ENCODE assay signal across 8 cellular contexts in the genomic region with DNA sequence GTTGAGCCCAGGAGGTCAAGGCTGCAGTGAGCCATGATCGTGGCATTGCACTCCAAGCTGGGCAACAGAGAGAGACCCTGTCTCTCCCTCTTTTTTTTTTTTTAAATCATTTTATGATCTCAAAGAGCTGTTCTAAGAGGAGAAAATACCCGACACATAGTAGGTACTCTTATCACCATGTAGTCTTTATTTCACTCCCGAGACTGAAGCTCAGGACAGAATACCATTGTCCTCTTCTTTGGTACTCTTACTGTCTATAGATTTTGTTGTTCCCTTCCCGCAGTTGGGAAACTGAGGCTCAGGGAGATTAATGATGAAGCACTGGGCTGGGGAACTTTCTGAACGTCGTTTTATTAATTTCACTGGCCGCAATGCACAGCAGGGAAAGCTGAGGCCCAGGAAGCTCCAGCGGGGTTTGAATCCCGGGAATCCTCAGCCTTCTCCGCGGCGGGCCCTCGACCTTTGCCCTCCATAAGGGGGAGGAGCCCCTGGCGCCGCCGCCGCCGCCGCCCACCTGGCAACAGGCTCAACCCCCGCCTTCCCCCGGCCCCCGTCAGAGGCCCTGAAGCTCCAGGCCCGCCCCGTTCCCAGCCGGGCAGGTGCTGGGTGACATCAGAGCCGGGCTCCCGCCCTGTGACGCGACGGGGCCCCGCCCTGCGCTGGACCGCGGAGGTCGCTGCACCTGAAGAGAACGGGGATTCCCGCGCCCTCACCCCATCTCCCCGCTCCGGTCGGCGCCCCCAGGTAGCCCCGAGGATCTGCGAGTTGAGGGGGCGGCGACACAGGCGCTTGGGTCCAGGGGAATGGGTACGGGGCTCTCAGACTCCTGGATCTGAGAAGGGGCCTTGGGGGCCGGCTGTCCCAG.
DNase-seq lines count a peak whose midpoint lies in the region; ATAC-seq and TF ChIP-seq lines count a peak whose summit lies in the region.

No MANE protein-coding gene starts in this region.

- no peak overlapping the region for H3K27ac Mint-ChIP-seq in stimulated activated effector memory CD8-positive, alpha-beta T cell treated with anti-CD3 and anti-CD28 coated beads, Interleukin-12 subunit alpha, Interleukin-12 subunit beta, amount 100 ng/mL, for 72 hours

- H3K9me3 Mint-ChIP-seq in stimulated activated effector memory CD8-positive, alpha-beta T cell treated with anti-CD3 and anti-CD28 coated beads, Interleukin-12 subunit alpha, Interleukin-12 subunit beta, amount 100 ng/mL, for 72 hours, result peaks cover 4% of the 10 kb centered on the region

- H3K4me1 ChIP-seq in parathyroid adenoma, result no peaks in the 10 kb centered on the region

- H3K4me3 ChIP-seq in parathyroid adenoma (ENCODE audit: low read depth, low read length), result peak overlapping the region; percentile 49

- peak overlapping the region; percentile 65 for H3K27ac ChIP-seq in parathyroid adenoma

- no peak for ATAC-seq in GM21447 (IDR thresholded peaks at IDR 0.05; ENCODE audit: unreplicated experiment)
- no peak for ATAC-seq in stimulated activated effector memory CD8-positive, alpha-beta T cell treated with anti-CD3 and anti-CD28 coated beads, Interleukin-12 subunit alpha, Interleukin-12 subunit beta, amount 100 ng/mL, for 72 hours

- in situ Hi-C loops in GM13977 (cut with MboI; ENCODE audit: low pct_unique_long_range_greater_than_20kb, low sequenced_read_pairs, unreplicated experiment), result no loop called here

- H3K79me2 ChIP-seq in parathyroid adenoma, result peaks cover 6% of the 10 kb centered on the region

- intact Hi-C loops in head of caudate nucleus (cut with DNase I), result loop anchor here (5.0 kb wide), 1 partner anchor 122 kb away; a partner anchor contains a TSS

- H3K9me3 ChIP-seq in parathyroid adenoma (ENCODE audit: control insufficient read depth, low read length), result no peaks in the 10 kb centered on the region

- TF ChIP-seq CTCF in GM13977 (IDR thresholded peaks at IDR 0.05; ENCODE audit: extremely low read depth, insufficient read depth, missing control alignments) (no peak), parathyroid adenoma (IDR thresholded peaks at IDR 0.05) (no peak)

- H3K36me3 ChIP-seq in parathyroid adenoma (ENCODE audit: control insufficient read depth, insufficient read depth, low read length), result no peaks in the 10 kb centered on the region

- H2AFZ ChIP-seq in parathyroid adenoma, result peak overlapping the region; percentile 76

- H3K4me1 Mint-ChIP-seq in stimulated activated effector memory CD8-positive, alpha-beta T cell treated with anti-CD3 and anti-CD28 coated beads, Interleukin-12 subunit alpha, Interleukin-12 subunit beta, amount 100 ng/mL, for 72 hours, result no peaks in the 10 kb centered on the region

- peak overlapping the region; percentile 77 for H3K4me2 ChIP-seq in parathyroid adenoma (ENCODE audit: low read length)

- DNase-seq in GM13977 (ENCODE audit: low spot score) (peak; percentile 58), NCI-H2227 (lab: John Stamatoyannopoulos, UW; ENCODE audit: unreplicated experiment) (peak; percentile 83), head of caudate nucleus (peak in 37 of 42 donors; percentile 20 to 72 (median 41)), COLO829 (ENCODE audit: low spot score) (no peak)
- no peak for DNase-seq in stimulated activated effector memory CD8-positive, alpha-beta T cell treated with anti-CD3 and anti-CD28 coated beads, Interleukin-12 subunit alpha, Interleukin-12 subunit beta, amount 100 ng/mL, for 72 hours (ENCODE audit: low spot score in 2 of 2)
- no peak for DNase-seq in NK-92 treated with Interleukin-12 subunit alpha and Interleukin-12 subunit beta, amount 100 ng/mL, for 24 hours (lab: John Stamatoyannopoulos, UW)

- no peaks in the 10 kb centered on the region for H3K36me3 Mint-ChIP-seq in stimulated activated effector memory CD8-positive, alpha-beta T cell treated with anti-CD3 and anti-CD28 coated beads, Interleukin-12 subunit alpha, Interleukin-12 subunit beta, amount 100 ng/mL, for 72 hours

- no peak overlapping the region for H3K9ac ChIP-seq in parathyroid adenoma

- no peaks in the 10 kb centered on the region for H3K27me3 ChIP-seq in parathyroid adenoma (ENCODE audit: control insufficient read depth, insufficient read depth, low read length)

- no peak overlapping the region for H3K4me3 Mint-ChIP-seq in stimulated activated effector memory CD8-positive, alpha-beta T cell treated with anti-CD3 and anti-CD28 coated beads, Interleukin-12 subunit alpha, Interleukin-12 subunit beta, amount 100 ng/mL, for 72 hours

Comparison
In these comparisons a context has a peak if more than half of its experiments do, and no peak if none do; other contexts are left out.
1. DNase-seq: peak in GM13977 (single experiment), NCI-H2227 (single experiment) and head of caudate nucleus (37 of 42); none in COLO829 (single experiment), stimulated activated effector memory CD8-positive, alpha-beta T cell treated with anti-CD3 and anti-CD28 coated beads, Interleukin-12 subunit alpha, Interleukin-12 subunit beta, amount 100 ng/mL, for 72 hours (0 of 2) and NK-92 treated with Interleukin-12 subunit alpha and Interleukin-12 subunit beta, amount 100 ng/mL, for 24 hours (single experiment).